ENCODE assay signal across 8 cellular contexts in genomic region chr11:133078591-133079179, GRCh38.
DNase-seq lines count a peak whose midpoint lies in the region; ATAC-seq, FAIRE-seq and TF ChIP-seq lines count a peak whose summit lies in the region.

No MANE protein-coding gene starts in this region.

- H3K27ac Mint-ChIP-seq in MCF 10A (ENCODE audit: low read depth, unreplicated experiment) = no peak overlapping the region

- FAIRE-seq in urothelium cell line (lab: Jason Lieb, UNC) = no peak

- ATAC-seq in HG02610 (IDR thresholded peaks at IDR 0.05; ENCODE audit: unreplicated experiment) = peak; percentile 43
- ATAC-seq in GM19463 (IDR thresholded peaks at IDR 0.05; ENCODE audit: unreplicated experiment) = no peak

- H3K27me3 Mint-ChIP-seq in MCF 10A (ENCODE audit: insufficient read depth, unreplicated experiment) = no peaks in the 10 kb centered on the region

- CTCF ChIA-PET in MCF 10A (lab: Yijun Ruan, JAX) = interaction anchor here (0.6 to 6.5 kb wide), 32 partner anchors 8 to 1954 kb away, joined by 3 to 111 read pairs (median 4); no protein-coding TSS in a partner anchor

- DNase-seq in activated T-cell treated with anti-CD3 and anti-CD28 coated beads for 48 hours (ENCODE audit: low read depth) = peak; percentile 23
- DNase-seq in activated T-cell treated with anti-CD3 and anti-CD28 coated beads, Interleukin-2, amount 50 U/mL, for 1 hour = no peak
- peak; percentile 65 for DNase-seq in NCI-H748 (lab: John Stamatoyannopoulos, UW; ENCODE audit: unreplicated experiment)
- no peak for DNase-seq in MCF 10A (ENCODE audit: unreplicated experiment)
- DNase-seq in kidney tubule cell (ENCODE audit: low spot score) = peak; percentile 50
- peak; percentile 64 for DNase-seq in urothelium cell line (ENCODE audit: low spot score)

- no peak overlapping the region for H3K4me3 Mint-ChIP-seq in MCF 10A (ENCODE audit: unreplicated experiment)

- no peaks in the 10 kb centered on the region for H3K4me1 Mint-ChIP-seq in MCF 10A (ENCODE audit: insufficient read depth, unreplicated experiment)

- intact Hi-C loops in MCF 10A (cut with micrococcal nuclease) = loop anchor here (1.0 to 2.0 kb wide), 2 partner anchors 84 to 757 kb away; no protein-coding TSS in a partner anchor

- no peaks in the 10 kb centered on the region for H3K9me3 Mint-ChIP-seq in MCF 10A (ENCODE audit: unreplicated experiment)

- TF ChIP-seq CTCF in MCF 10A (IDR thresholded peaks at IDR 0.05; ENCODE audit: unreplicated experiment) = peak; percentile 63

- POLR2A ChIA-PET in MCF 10A (lab: Yijun Ruan, JAX) = no interaction called here

- no TSS peak for BruUV-seq in MCF 10A (replicated peaks; lab: Mats Ljungman, UMichigan)

- no peaks in the 10 kb centered on the region for H3K36me3 Mint-ChIP-seq in MCF 10A (ENCODE audit: insufficient read depth, unreplicated experiment)

Comparison
In these comparisons a context has a peak if more than half of its experiments do, and no peak if none do; other contexts are left out.
1. DNase-seq: peak in activated T-cell treated with anti-CD3 and anti-CD28 coated beads for 48 hours (single experiment), NCI-H748 (single experiment), kidney tubule cell (single experiment) and urothelium cell line (single experiment); none in activated T-cell treated with anti-CD3 and anti-CD28 coated beads, Interleukin-2, amount 50 U/mL, for 1 hour (single experiment) and MCF 10A (single experiment).